ENCODE assay signal across 21 cellular contexts in the genomic region with DNA sequence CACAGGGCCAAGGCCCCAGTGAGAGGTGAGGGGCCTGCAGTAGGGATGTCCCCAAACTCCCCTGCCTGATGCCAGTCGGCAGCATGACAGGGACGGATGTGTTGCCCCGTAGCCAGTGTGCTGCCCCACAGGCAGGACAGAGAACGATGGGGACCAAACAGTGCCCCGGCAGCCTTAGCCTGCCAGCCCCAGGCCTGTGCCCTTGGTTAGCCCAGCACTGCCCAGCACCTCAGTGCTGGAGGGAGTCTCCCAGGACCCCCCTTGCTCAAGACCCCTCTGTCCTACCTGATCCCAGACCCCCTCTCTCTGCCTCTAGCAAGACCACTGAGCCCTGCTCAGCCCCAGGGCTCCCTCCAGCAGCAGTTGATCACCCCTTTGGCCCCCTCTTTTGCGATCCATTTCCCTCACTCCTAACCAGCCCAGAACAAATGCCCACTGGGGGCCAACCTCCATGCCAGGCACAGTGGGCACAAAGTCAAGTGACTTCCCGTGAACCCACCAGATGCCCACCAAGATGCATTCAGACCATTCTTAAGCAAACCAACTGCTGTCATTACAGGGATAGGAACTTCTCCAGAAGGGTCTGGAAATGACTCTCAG.
"Had no signal": no experiment of that assay in that cellular context is flagged by ENCODE, and none has a peak within 500 bp of the region (broad histone marks: within the 10 kb centered on the region; RNA-seq: fewer than 3 reads in every experiment).

No MANE protein-coding gene starts in this region.

- DNase-seq: cortex of kidney; effector CD8-positive, alpha-beta T cell; heart left ventricle; hippocampal formation; kidney glomerular epithelial cell; mammary epithelial cell; natural killer cell; occipital lobe; stimulated activated CD4-positive, alpha-beta T cell treated with anti-CD3 and anti-CD28 coated beads, Interleukin-2, amount 100 ng/mL, for 48 hours; stimulated activated CD8-positive, alpha-beta memory T cell treated with anti-CD3 and anti-CD28 coated beads, Interleukin-4, amount 100 ng/mL, for 48 hours; stimulated activated naive CD8-positive, alpha-beta T cell treated with anti-CD3 and anti-CD28 coated beads, Interleukin-15, Interleukin-2, amounts not matched to agents 100 U/mL and 50 U/mL, for 24 hours had no signal

- H3K9me3 ChIP-seq: heart left ventricle, prostate gland, right lobe of liver, tibial artery had no signal

- H3K4me3 ChIP-seq: dorsolateral prefrontal cortex, heart left ventricle, neural progenitor cell, prostate gland, right lobe of liver, skin epidermis, tibial artery had no signal

- FAIRE-seq: frontal cortex, islet of Langerhans had no signal

- H3K4me1 ChIP-seq: parathyroid adenoma, prostate gland had no signal

- H3K27ac ChIP-seq: dorsolateral prefrontal cortex, heart left ventricle, neural progenitor cell, parathyroid adenoma, prostate gland, right lobe of liver, skin epidermis, tibial artery had no signal

- H3K27me3 ChIP-seq: dorsolateral prefrontal cortex, right lobe of liver, tibial artery had no signal

- ATAC-seq: heart left ventricle; natural killer cell; right lobe of liver; stimulated activated effector memory CD8-positive, alpha-beta T cell treated with anti-CD3 and anti-CD28 coated beads, Interleukin-12 subunit alpha, Interleukin-12 subunit beta, amount 100 ng/mL, for 72 hours; stimulated activated naive CD8-positive, alpha-beta T cell treated with anti-CD3 and anti-CD28 coated beads, Interleukin-15, Interleukin-2, amounts not matched to agents 100 U/mL and 50 U/mL, for 24 hours had no signal

- H3K36me3 ChIP-seq: heart left ventricle, neural progenitor cell, prostate gland, right lobe of liver, tibial artery had no signal
